In the genomic region with DNA sequence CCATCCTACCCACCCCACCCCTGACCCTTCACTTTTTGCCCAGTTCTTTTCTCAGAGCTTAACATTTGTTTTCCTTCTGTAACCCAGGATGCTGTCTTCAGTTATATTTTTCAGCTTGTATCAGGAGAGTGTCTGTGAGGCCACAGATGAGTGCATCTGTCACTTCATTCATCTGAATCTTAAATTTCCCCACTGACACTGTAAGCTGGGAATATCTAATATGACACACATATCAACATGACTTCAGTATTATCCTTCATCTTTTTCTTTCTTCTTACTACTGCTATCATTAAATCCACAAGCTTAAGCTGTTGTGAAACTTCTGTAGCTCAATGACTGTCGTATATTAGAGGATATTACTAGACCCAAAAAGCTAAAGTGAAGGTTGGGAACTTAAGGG, we compare ENCODE assay signal across 25 cellular contexts.
"Had no signal": no experiment of that assay in that cellular context is flagged by ENCODE, and none has a peak within 500 bp of the region (broad histone marks: within the 10 kb centered on the region; RNA-seq: fewer than 3 reads in every experiment).

No MANE protein-coding gene starts in this region.

- DNase-seq: activated CD4-positive, alpha-beta T cell treated with anti-CD3 and anti-CD28 coated beads, Interleukin-2, amount 50 U/mL, for 1 hour; activated CD4-positive, CD25-positive, alpha-beta regulatory T cell treated with anti-CD3 and anti-CD28 coated beads, Interleukin-2, amount 50 U/mL, for 72 hours; activated CD8-positive, alpha-beta memory T cell treated with anti-CD3 and anti-CD28 coated beads for 24 hours; activated CD8-positive, alpha-beta memory T cell treated with anti-CD3 and anti-CD28 coated beads, Interleukin-2, amount 50 U/mL, for 48 hours; activated effector memory CD4-positive, alpha-beta T cell treated with anti-CD3 and anti-CD28 coated beads, Interleukin-2, amount 50 U/mL, for 16 hours; activated T-cell treated with anti-CD3 and anti-CD28 coated beads, Interleukin-2, amount 50 U/mL, for 72 hours; body of pancreas; central memory CD4-positive, alpha-beta T cell; colonic mucosa; endodermal cell; foreskin keratinocyte; hypothalamus; islet precursor cell; pancreas; sigmoid colon; stimulated activated CD4-positive, alpha-beta T cell treated with anti-CD3 and anti-CD28 coated beads, Interleukin-12 subunit alpha, Interleukin-12 subunit beta, amount 100 ng/mL, for 4 hours; stimulated activated CD4-positive, alpha-beta T cell treated with anti-CD3 and anti-CD28 coated beads, Interleukin-1b, Interleukin-23, amount 100 ng/mL, for 48 hours; stimulated activated naive CD8-positive, alpha-beta T cell treated with anti-CD3 and anti-CD28 coated beads, Interleukin-15, Interleukin-2, amounts not matched to agents 100 U/mL and 50 U/mL, for 24 hours; T-helper 2 cell; uterus had no signal

- ATAC-seq: activated naive CD4-positive, alpha-beta T cell treated with anti-CD3 and anti-CD28 coated beads, Interleukin-2, amount 50 U/mL, for 72 hours; activated T-cell treated with anti-CD3 and anti-CD28 coated beads, Interleukin-2, amount 50 U/mL, for 72 hours; body of pancreas; foreskin keratinocyte; pancreas; stimulated activated naive CD8-positive, alpha-beta T cell treated with anti-CD3 and anti-CD28 coated beads, Interleukin-15, Interleukin-2, amounts not matched to agents 100 U/mL and 50 U/mL, for 24 hours had no signal

- H3K4me1 ChIP-seq: colonic mucosa, foreskin keratinocyte, uterus had no signal

- H3K4me3 ChIP-seq: body of pancreas, colonic mucosa, lung, pancreas, sigmoid colon, tibial nerve, uterus had no signal

- H3K36me3 ChIP-seq: colonic mucosa, pancreas, sigmoid colon, tibial nerve, uterus had no signal

- H3K27me3 ChIP-seq: body of pancreas, colonic mucosa, pancreas, tibial nerve, uterus had no signal

- H3K27ac ChIP-seq: colonic mucosa, epithelial cell of prostate, foreskin keratinocyte, pancreas, sigmoid colon, tibial nerve, VCaP had no signal

- H3K9me3 ChIP-seq: body of pancreas, colonic mucosa, pancreas, sigmoid colon, tibial nerve, uterus had no signal
